1 cellular context compared by ENCODE assay signal in genomic region chr2:163187119-163187518, GRCh38.
TF ChIP-seq lines count a peak whose summit lies in the region.

No MANE protein-coding gene starts in this region.

TF ChIP-seq in GM23338, 12 proteins besides CTCF, POLR2A, EP300 and RAD21 (continued from another document):
- TF ChIP-seq ZNF462 (CRISPR knock-in tag; IDR thresholded peaks at IDR 0.05) (no peak), POLR2AphosphoS5 (IDR thresholded peaks at IDR 0.05; ENCODE audit: low read depth) (no peak), EZH2phosphoT487 (IDR thresholded peaks at IDR 0.05; ENCODE audit: unreplicated experiment) (no peak), STAT1 (IDR thresholded peaks at IDR 0.05; ENCODE audit: unreplicated experiment) (no peak), ZNF114 (CRISPR knock-in tag; IDR thresholded peaks at IDR 0.05) (no peak), ZNF331 (CRISPR knock-in tag; IDR thresholded peaks at IDR 0.05; ENCODE audit: low read depth) (no peak), ETS1 (IDR thresholded peaks at IDR 0.05) (no peak), EZH2 (IDR thresholded peaks at IDR 0.05; ENCODE audit: low read depth, unreplicated experiment) (no peak)
TF ChIP-seq in GM23338: peak in this region for 0.
